8 cellular contexts compared by ENCODE assay signal in genomic region chr7:93921607-93922446, GRCh38. TPM values are rescaled to one million over a fixed set of nuclear protein-coding genes. Genes with fewer than 3 reads are reported as not detected.
DNase-seq lines count a peak whose midpoint lies in the region; ATAC-seq and TF ChIP-seq lines count a peak whose summit lies in the region.

GNG11 (plus strand) TSS chr7:93921735; CDS start chr7:93922138, 403 bp downstream.

- peaks cover 37% of the 10 kb centered on the region for H3K79me2 ChIP-seq in fibroblast of lung (ENCODE audit: control insufficient read depth, insufficient read depth, low read length)

- peak within 1 kb of the TSS; percentile 62 for H3K9ac ChIP-seq in fibroblast of lung (ENCODE audit: insufficient read depth, low read length)
- peak within 1 kb of the TSS; percentile 61 for H3K9ac ChIP-seq in mucosa of stomach (ENCODE audit: low read length)

- H3K9me3 ChIP-seq in fibroblast of lung (ENCODE audit: control insufficient read depth, insufficient read depth, low read depth, low read length) (no peaks in the 10 kb centered on the region), mucosa of stomach (ENCODE audit: control insufficient read depth, low read length) (no peaks in the 10 kb centered on the region)

- peaks cover 5% of the 10 kb centered on the region for H3K36me3 ChIP-seq in fibroblast of lung (ENCODE audit: control insufficient read depth, insufficient read depth, low read length)
- H3K36me3 ChIP-seq in mucosa of stomach (ENCODE audit: control insufficient read depth, insufficient read depth, low read length): no peaks in the 10 kb centered on the region

- TF ChIP-seq CTCF in fibroblast of lung (conservative IDR thresholded peaks at IDR 0.05 in 1 of 2, IDR thresholded peaks at IDR 0.05 in 1 of 2; ENCODE audit: low read depth in 1 of 2, low read length in 2 of 2): no peak
- TF ChIP-seq CTCF in subcutaneous adipose tissue (IDR thresholded peaks at IDR 0.05; ENCODE audit: low read depth): no peak

- DNase-seq in GM03348 (ENCODE audit: low spot score) (peak; percentile 78), HuH-7 (ENCODE audit: low spot score) (peak; percentile 31), fibroblast of lung (ENCODE audit: low read depth in 2 of 2) (peak; percentile 74 to 80), HT-29 (ENCODE audit: low spot score) (no peak)
- peak; percentile 15 for DNase-seq in activated CD8-positive, alpha-beta memory T cell treated with anti-CD3 and anti-CD28 coated beads, Interleukin-2, amount 50 U/mL, for 4 hours

- H3K4me2 ChIP-seq in fibroblast of lung (ENCODE audit: extremely low read depth, insufficient read depth, low read length): peak within 1 kb of the TSS; percentile 94

- H3K27ac ChIP-seq in fibroblast of lung (ENCODE audit: insufficient read depth, low read length): peak within 1 kb of the TSS; percentile 79

- H4K20me1 ChIP-seq in fibroblast of lung (ENCODE audit: control insufficient read depth, extremely low read depth, insufficient read depth, low read length): no peaks in the 10 kb centered on the region

- H3K4me3 ChIP-seq in fibroblast of lung (replicated peaks in 1 of 4; ENCODE audit: control extremely low read depth in 1 of 4, insufficient read depth in 1 of 4, low read depth in 3 of 4, low read length in 4 of 4): peak within 1 kb of the TSS; percentile 67 to 78 (median 72)
- H3K4me3 ChIP-seq in mucosa of stomach (ENCODE audit: low read length): peak within 1 kb of the TSS; percentile 32

- peak; percentile 97 for ATAC-seq in GM21529 (IDR thresholded peaks at IDR 0.05; ENCODE audit: unreplicated experiment)

- H3K4me1 ChIP-seq in fibroblast of lung (ENCODE audit: control insufficient read depth, extremely low read depth, insufficient read depth, low read length): no peaks in the 10 kb centered on the region
- H3K4me1 ChIP-seq in mucosa of stomach (ENCODE audit: control insufficient read depth, insufficient read depth, low read length): peaks cover 3% of the 10 kb centered on the region

- H3K27me3 ChIP-seq in fibroblast of lung (ENCODE audit: control insufficient read depth, insufficient read depth, low read length) (no peaks in the 10 kb centered on the region), mucosa of stomach (ENCODE audit: control insufficient read depth, insufficient read depth, low read length) (peaks cover 9% of the 10 kb centered on the region)

- peak within 1 kb of the TSS; percentile 48 for H2AFZ ChIP-seq in fibroblast of lung (ENCODE audit: low read length)

RNA-seq across cellular contexts. Expression of gene GNG11, which starts in this region (rescaled TPM):
- total RNA-seq in fibroblast of lung (9.0 and 27.2 TPM in 2 replicates), subcutaneous adipose tissue (10 to 100 TPM; 30.8 to 62.4 (median 43.2) TPM)
- polyA plus RNA-seq in fibroblast of lung: 23.1 and 46.1 TPM in 2 replicates
- polyA plus RNA-seq in fibroblast of lung (2012): 37.7 and 63.8 TPM in 2 replicates
- polyA minus RNA-seq in fibroblast of lung (ENCODE audit: low replicate concordance): 0.59 and 2.2 TPM in 2 replicates
- not detected in 2 replicates for total RNA-seq in HT-29 (2014; rRNA removed; shearing (Covaris generic))
